ENCODE assay signal across 2 cellular contexts in the genomic region with DNA sequence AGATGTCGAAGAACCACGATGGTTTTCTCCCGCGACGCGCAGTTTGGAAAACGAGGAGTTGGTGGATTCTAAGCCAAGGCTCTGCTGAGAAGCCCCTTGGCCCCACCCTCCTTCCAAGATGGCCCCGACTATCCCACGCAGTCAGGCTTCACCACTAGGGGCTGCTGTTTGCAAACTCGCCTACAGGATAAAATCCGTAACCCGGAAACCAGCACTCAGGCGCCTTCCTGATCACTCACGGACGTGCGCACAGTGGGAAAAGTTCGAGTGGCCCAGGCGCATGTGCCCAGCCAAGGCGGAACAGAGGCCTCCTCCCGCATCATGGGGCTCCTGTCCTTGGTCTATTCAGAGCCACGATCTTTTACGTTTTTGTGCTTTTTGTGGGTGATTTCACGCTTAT.
TF ChIP-seq lines count a peak whose summit lies in the region.

No MANE protein-coding gene starts in this region.

TF ChIP-seq in IMR-90, 13 proteins besides CTCF, POLR2A, EP300 and RAD21:
- no peak for TF ChIP-seq MAZ (IDR thresholded peaks at IDR 0.05; ENCODE audit: borderline replicate concordance, low read depth, low read length)
- no peak for TF ChIP-seq BHLHE40 (IDR thresholded peaks at IDR 0.05; ENCODE audit: low read depth, low read length)
- TF ChIP-seq SMC3 (IDR thresholded peaks at IDR 0.05; ENCODE audit: low read depth, low read length): peak; percentile 34; the same call in 1 of the 2 replicates
- TF ChIP-seq RCOR1 (IDR thresholded peaks at IDR 0.05; ENCODE audit: insufficient replicate concordance, low read length): no peak
- TF ChIP-seq CHD1 (IDR thresholded peaks at IDR 0.05; ENCODE audit: low read depth, low read length): no peak

TF ChIP-seq in H1, 55 proteins besides CTCF, POLR2A, EP300 and RAD21:
- TF ChIP-seq EGR1 (IDR thresholded peaks at IDR 0.05; ENCODE audit: borderline replicate concordance, low read depth, low read length) (peak; percentile 15; the same call in 1 of the 2 replicates), SIRT6 (IDR thresholded peaks at IDR 0.05; ENCODE audit: low read length) (no peak), SIN3A (conservative IDR thresholded peaks at IDR 0.05 in 1 of 2, IDR thresholded peaks at IDR 0.05 in 1 of 2; ENCODE audit: low read depth in 1 of 2, low read length in 2 of 2) (0 out of 4 replicates have a peak, but pooled peaks of 1 of the 2 experiments have one; percentile 33), GABPA (IDR thresholded peaks at IDR 0.05; ENCODE audit: borderline replicate concordance, insufficient read depth, low read length) (peak; percentile 68; the same call in 1 of the 2 replicates), CEBPB (IDR thresholded peaks at IDR 0.05; ENCODE audit: low read depth, low read length) (no peak), YY1 (IDR thresholded peaks at IDR 0.05; ENCODE audit: low read depth, low read length) (peak; percentile 97), SUZ12 (IDR thresholded peaks at IDR 0.05; ENCODE audit: low read length) (no peak), NRF1 (IDR thresholded peaks at IDR 0.05; ENCODE audit: low read depth, low read length) (no peak), SP1 (IDR thresholded peaks at IDR 0.05; ENCODE audit: low read depth, low read length) (no peak), ASH2L (IDR thresholded peaks at IDR 0.05; ENCODE audit: low read length) (no peak), BRCA1 (IDR thresholded peaks at IDR 0.05; ENCODE audit: low read depth, low read length) (no peak), MAFK (IDR thresholded peaks at IDR 0.05; ENCODE audit: low read depth, low read length) (no peak), HDAC2 (IDR thresholded peaks at IDR 0.05; ENCODE audit: borderline replicate concordance in 1 of 2, low read depth in 2 of 2, low read length in 2 of 2) (peak in 1 of 2 experiments; percentile 34; a peak in 1 of 4 replicates), TAF7 (optimal IDR thresholded peaks at IDR 0.05; ENCODE audit: borderline replicate concordance, low read depth, low read length) (no peak), HDAC6 (IDR thresholded peaks at IDR 0.05; ENCODE audit: low read depth, low read length) (no peak), CHD2 (IDR thresholded peaks at IDR 0.05; ENCODE audit: low read length) (no peak), JUN (IDR thresholded peaks at IDR 0.05; ENCODE audit: low read depth, low read length) (no peak), BACH1 (IDR thresholded peaks at IDR 0.05; ENCODE audit: low read length) (peak; percentile 29; the same call in 1 of the 2 replicates), CTBP2 (IDR thresholded peaks at IDR 0.05; ENCODE audit: borderline replicate concordance, insufficient read depth, insufficient read length, low read length) (no peak), RNF2 (IDR thresholded peaks at IDR 0.05; ENCODE audit: borderline replicate concordance, low read depth, low read length, missing control alignments, poor library complexity, severe bottlenecking) (no peak), RFX5 (IDR thresholded peaks at IDR 0.05; ENCODE audit: borderline replicate concordance, low read depth, low read length) (no peak), NANOG (IDR thresholded peaks at IDR 0.05; ENCODE audit: insufficient read depth, low read depth, low read length, poor library complexity, severe bottlenecking) (no peak), KDM5A (IDR thresholded peaks at IDR 0.05; ENCODE audit: low read length) (no peak), SIX5 (IDR thresholded peaks at IDR 0.05; ENCODE audit: low read depth, low read length) (no peak), CREB1 (IDR thresholded peaks at IDR 0.05) (0 out of 2 replicates have a peak, but pooled peaks have one; percentile 44)
- TF ChIP-seq, protein P1, sequence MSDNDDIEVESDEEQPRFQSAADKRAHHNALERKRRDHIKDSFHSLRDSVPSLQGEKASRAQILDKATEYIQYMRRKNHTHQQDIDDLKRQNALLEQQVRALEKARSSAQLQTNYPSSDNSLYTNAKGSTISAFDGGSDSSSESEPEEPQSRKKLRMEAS (IDR thresholded peaks at IDR 0.05): no peak
- TF ChIP-seq, protein P2, sequence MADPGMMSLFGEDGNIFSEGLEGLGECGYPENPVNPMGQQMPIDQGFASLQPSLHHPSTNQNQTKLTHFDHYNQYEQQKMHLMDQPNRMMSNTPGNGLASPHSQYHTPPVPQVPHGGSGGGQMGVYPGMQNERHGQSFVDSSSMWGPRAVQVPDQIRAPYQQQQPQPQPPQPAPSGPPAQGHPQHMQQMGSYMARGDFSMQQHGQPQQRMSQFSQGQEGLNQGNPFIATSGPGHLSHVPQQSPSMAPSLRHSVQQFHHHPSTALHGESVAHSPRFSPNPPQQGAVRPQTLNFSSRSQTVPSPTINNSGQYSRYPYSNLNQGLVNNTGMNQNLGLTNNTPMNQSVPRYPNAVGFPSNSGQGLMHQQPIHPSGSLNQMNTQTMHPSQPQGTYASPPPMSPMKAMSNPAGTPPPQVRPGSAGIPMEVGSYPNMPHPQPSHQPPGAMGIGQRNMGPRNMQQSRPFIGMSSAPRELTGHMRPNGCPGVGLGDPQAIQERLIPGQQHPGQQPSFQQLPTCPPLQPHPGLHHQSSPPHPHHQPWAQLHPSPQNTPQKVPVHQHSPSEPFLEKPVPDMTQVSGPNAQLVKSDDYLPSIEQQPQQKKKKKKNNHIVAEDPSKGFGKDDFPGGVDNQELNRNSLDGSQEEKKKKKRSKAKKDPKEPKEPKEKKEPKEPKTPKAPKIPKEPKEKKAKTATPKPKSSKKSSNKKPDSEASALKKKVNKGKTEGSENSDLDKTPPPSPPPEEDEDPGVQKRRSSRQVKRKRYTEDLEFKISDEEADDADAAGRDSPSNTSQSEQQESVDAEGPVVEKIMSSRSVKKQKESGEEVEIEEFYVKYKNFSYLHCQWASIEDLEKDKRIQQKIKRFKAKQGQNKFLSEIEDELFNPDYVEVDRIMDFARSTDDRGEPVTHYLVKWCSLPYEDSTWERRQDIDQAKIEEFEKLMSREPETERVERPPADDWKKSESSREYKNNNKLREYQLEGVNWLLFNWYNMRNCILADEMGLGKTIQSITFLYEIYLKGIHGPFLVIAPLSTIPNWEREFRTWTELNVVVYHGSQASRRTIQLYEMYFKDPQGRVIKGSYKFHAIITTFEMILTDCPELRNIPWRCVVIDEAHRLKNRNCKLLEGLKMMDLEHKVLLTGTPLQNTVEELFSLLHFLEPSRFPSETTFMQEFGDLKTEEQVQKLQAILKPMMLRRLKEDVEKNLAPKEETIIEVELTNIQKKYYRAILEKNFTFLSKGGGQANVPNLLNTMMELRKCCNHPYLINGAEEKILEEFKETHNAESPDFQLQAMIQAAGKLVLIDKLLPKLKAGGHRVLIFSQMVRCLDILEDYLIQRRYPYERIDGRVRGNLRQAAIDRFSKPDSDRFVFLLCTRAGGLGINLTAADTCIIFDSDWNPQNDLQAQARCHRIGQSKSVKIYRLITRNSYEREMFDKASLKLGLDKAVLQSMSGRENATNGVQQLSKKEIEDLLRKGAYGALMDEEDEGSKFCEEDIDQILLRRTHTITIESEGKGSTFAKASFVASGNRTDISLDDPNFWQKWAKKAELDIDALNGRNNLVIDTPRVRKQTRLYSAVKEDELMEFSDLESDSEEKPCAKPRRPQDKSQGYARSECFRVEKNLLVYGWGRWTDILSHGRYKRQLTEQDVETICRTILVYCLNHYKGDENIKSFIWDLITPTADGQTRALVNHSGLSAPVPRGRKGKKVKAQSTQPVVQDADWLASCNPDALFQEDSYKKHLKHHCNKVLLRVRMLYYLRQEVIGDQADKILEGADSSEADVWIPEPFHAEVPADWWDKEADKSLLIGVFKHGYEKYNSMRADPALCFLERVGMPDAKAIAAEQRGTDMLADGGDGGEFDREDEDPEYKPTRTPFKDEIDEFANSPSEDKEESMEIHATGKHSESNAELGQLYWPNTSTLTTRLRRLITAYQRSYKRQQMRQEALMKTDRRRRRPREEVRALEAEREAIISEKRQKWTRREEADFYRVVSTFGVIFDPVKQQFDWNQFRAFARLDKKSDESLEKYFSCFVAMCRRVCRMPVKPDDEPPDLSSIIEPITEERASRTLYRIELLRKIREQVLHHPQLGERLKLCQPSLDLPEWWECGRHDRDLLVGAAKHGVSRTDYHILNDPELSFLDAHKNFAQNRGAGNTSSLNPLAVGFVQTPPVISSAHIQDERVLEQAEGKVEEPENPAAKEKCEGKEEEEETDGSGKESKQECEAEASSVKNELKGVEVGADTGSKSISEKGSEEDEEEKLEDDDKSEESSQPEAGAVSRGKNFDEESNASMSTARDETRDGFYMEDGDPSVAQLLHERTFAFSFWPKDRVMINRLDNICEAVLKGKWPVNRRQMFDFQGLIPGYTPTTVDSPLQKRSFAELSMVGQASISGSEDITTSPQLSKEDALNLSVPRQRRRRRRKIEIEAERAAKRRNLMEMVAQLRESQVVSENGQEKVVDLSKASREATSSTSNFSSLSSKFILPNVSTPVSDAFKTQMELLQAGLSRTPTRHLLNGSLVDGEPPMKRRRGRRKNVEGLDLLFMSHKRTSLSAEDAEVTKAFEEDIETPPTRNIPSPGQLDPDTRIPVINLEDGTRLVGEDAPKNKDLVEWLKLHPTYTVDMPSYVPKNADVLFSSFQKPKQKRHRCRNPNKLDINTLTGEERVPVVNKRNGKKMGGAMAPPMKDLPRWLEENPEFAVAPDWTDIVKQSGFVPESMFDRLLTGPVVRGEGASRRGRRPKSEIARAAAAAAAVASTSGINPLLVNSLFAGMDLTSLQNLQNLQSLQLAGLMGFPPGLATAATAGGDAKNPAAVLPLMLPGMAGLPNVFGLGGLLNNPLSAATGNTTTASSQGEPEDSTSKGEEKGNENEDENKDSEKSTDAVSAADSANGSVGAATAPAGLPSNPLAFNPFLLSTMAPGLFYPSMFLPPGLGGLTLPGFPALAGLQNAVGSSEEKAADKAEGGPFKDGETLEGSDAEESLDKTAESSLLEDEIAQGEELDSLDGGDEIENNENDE (IDR thresholded peaks at IDR 0.05; ENCODE audit: insufficient replicate concordance, low read length): no peak
- TF ChIP-seq, protein P3, sequence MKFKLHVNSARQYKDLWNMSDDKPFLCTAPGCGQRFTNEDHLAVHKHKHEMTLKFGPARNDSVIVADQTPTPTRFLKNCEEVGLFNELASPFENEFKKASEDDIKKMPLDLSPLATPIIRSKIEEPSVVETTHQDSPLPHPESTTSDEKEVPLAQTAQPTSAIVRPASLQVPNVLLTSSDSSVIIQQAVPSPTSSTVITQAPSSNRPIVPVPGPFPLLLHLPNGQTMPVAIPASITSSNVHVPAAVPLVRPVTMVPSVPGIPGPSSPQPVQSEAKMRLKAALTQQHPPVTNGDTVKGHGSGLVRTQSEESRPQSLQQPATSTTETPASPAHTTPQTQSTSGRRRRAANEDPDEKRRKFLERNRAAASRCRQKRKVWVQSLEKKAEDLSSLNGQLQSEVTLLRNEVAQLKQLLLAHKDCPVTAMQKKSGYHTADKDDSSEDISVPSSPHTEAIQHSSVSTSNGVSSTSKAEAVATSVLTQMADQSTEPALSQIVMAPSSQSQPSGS (IDR thresholded peaks at IDR 0.05; ENCODE audit: low read length): 0 out of 2 replicates have a peak, but pooled peaks have one; percentile 26
- TF ChIP-seq, protein P4, sequence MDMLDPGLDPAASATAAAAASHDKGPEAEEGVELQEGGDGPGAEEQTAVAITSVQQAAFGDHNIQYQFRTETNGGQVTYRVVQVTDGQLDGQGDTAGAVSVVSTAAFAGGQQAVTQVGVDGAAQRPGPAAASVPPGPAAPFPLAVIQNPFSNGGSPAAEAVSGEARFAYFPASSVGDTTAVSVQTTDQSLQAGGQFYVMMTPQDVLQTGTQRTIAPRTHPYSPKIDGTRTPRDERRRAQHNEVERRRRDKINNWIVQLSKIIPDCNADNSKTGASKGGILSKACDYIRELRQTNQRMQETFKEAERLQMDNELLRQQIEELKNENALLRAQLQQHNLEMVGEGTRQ (IDR thresholded peaks at IDR 0.05; ENCODE audit: low read length): no peak
